ENCODE assay signal across 12 cellular contexts in the genomic region with DNA sequence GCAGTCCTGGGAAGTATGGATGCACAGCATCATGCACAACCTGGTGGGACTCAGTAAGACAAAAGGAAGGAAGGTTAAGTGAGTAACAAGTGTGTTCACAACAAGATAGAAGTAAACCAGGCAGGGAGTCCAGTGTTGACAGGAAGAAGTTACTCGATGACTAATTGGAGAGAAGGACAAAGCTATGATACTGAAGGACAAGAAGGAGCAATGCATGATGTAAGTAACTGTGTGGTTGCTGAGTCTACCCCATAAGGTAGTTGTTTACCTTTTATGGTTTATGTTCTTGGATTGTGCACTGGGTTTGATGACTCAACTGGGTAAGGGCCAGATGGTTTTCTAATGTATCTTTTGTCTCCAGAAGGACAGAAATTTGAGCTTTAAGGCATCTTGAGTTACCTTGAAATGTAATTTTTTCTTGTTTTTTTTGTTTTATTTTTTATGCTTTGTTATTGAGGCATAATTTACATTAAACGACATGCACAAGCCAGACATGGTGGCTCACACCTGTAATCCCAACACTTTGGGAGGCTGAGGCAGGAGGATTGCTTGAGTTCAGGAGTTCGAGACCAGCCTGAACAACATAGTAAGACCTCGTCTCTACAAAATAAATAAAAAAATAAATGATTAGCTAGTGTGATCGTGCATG.
DNase-seq lines count a peak whose midpoint lies in the region; ATAC-seq and TF ChIP-seq lines count a peak whose summit lies in the region.
"Had no signal": no experiment of that assay in that cellular context is flagged by ENCODE, and none has a peak within 500 bp of the region (broad histone marks: within the 10 kb centered on the region; RNA-seq: fewer than 3 reads in every experiment).

No MANE protein-coding gene starts in this region.

- H3K9me3 Mint-ChIP-seq in MCF 10A (ENCODE audit: unreplicated experiment) (no peaks in the 10 kb centered on the region), nephron progenitor cell (no peaks in the 10 kb centered on the region)

- no peaks in the 10 kb centered on the region for H3K4me1 ChIP-seq in breast epithelium
- peaks cover 0 to 5% of the 10 kb centered on the region in 2 experiments; a peak in 1 of 4 replicates for H3K4me1 ChIP-seq in SK-N-SH (ENCODE audit: control insufficient read depth in 1 of 2, insufficient read depth in 2 of 2, low read depth in 1 of 2, low read length in 1 of 2)
- H3K4me1 ChIP-seq: uterus had no signal

- H3K27ac ChIP-seq in breast epithelium (no peak overlapping the region), SK-N-SH (ENCODE audit: low read depth in 2 of 2, low read length in 1 of 2) (peak overlapping the region in 1 of 2 experiments; percentile 69; a peak in 2 of 4 replicates)
- H3K27ac ChIP-seq: C4-2B, pancreas, uterus had no signal

- H3K4me1 Mint-ChIP-seq in MCF 10A (ENCODE audit: insufficient read depth, unreplicated experiment) (peaks cover 25% of the 10 kb centered on the region), nephron progenitor cell (peaks cover 4% of the 10 kb centered on the region)

- H3K36me3 Mint-ChIP-seq in MCF 10A (ENCODE audit: insufficient read depth, unreplicated experiment) (no peaks in the 10 kb centered on the region), nephron progenitor cell (ENCODE audit: low read depth) (no peaks in the 10 kb centered on the region)

- no peak overlapping the region for H3K4me3 ChIP-seq in breast epithelium
- no peak overlapping the region for H3K4me3 ChIP-seq in SK-N-SH (ENCODE audit: low read depth in 2 of 2, low read length in 1 of 2)
- no peak overlapping the region for H3K4me3 ChIP-seq in fibroblast of mammary gland (ENCODE audit: control insufficient read depth, low read depth, low read length)
- H3K4me3 ChIP-seq: pancreas, uterus had no signal

- no peaks in the 10 kb centered on the region for H3K9me2 ChIP-seq in SK-N-SH

- H3K4me2 ChIP-seq in SK-N-SH, result peak overlapping the region; percentile 22; the same call in 1 of the 2 replicates

- H3K27me3 ChIP-seq in breast epithelium, result no peaks in the 10 kb centered on the region
- H3K27me3 ChIP-seq in SK-N-SH (ENCODE audit: insufficient read depth), result no peaks in the 10 kb centered on the region
- H3K27me3 ChIP-seq: pancreas, uterus had no signal

- no TSS peak for BruUV-seq in MCF 10A (replicated peaks; lab: Mats Ljungman, UMichigan)

- TF ChIP-seq EP300 in SK-N-SH (IDR thresholded peaks at IDR 0.05; ENCODE audit: borderline replicate concordance in 1 of 2, low read depth in 1 of 2, low read length in 1 of 2), result peak in 1 of 2 experiments; percentile 88; a peak in 2 of 4 replicates

- TF ChIP-seq RAD21 in SK-N-SH (IDR thresholded peaks at IDR 0.05; ENCODE audit: low read length), result no peak

- H3K36me3 ChIP-seq in breast epithelium (peaks cover 5% of the 10 kb centered on the region), SK-N-SH (replicated peaks in 1 of 2; ENCODE audit: control insufficient read depth in 1 of 2, insufficient read depth in 2 of 2, low read length in 1 of 2) (no peaks in the 10 kb centered on the region)
- H3K36me3 ChIP-seq: pancreas, uterus had no signal

- TF ChIP-seq CTCF in MCF 10A (IDR thresholded peaks at IDR 0.05; ENCODE audit: unreplicated experiment), result no peak
- TF ChIP-seq CTCF in breast epithelium (IDR thresholded peaks at IDR 0.05), result no peak
- TF ChIP-seq CTCF in SK-N-SH (IDR thresholded peaks at IDR 0.05), result no peak
- no peak for TF ChIP-seq CTCF in fibroblast of mammary gland (conservative IDR thresholded peaks at IDR 0.05; ENCODE audit: control insufficient read depth, insufficient read depth, low read depth, low read length)
- TF ChIP-seq CTCF in nephron progenitor cell (IDR thresholded peaks at IDR 0.05), result no peak

- H2AFZ ChIP-seq in SK-N-SH (ENCODE audit: low read depth), result no peak overlapping the region

- H3K9ac ChIP-seq in SK-N-SH, result peak overlapping the region; percentile 18; the same call in 1 of the 2 replicates

- H3K4me3 Mint-ChIP-seq in MCF 10A (ENCODE audit: unreplicated experiment), result no peak overlapping the region
- no peak overlapping the region for H3K4me3 Mint-ChIP-seq in nephron progenitor cell

- POLR2A ChIA-PET in MCF 10A (lab: Yijun Ruan, JAX) (interaction anchor here (0.6 to 1.6 kb wide), 17 partner anchors 9 to 806 kb away, joined by 3 to 9 read pairs (median 3); a partner anchor contains a TSS), SK-N-SH (lab: Yijun Ruan, JAX) (no interaction called here)

- CTCF ChIA-PET in MCF 10A (lab: Yijun Ruan, JAX), result interaction anchor here (0.8 to 1.8 kb wide), 3 partner anchors 28 to 236 kb away, joined by 3 to 8 read pairs (median 8); no protein-coding TSS in a partner anchor
- CTCF ChIA-PET in SK-N-SH (lab: Yijun Ruan, JAX), result interaction anchor here (1.0 kb wide), 2 partner anchors 14 to 29 kb away, joined by 3 to 4 read pairs; no protein-coding TSS in a partner anchor

- peaks cover 10% of the 10 kb centered on the region for H3F3A ChIP-seq in SK-N-SH (replicated peaks; ENCODE audit: insufficient read depth)

- H3K9me3 ChIP-seq in breast epithelium, result no peaks in the 10 kb centered on the region
- H3K9me3 ChIP-seq in SK-N-SH, result no peaks in the 10 kb centered on the region
- H3K9me3 ChIP-seq: pancreas, uterus had no signal

- H4K20me1 ChIP-seq in SK-N-SH (ENCODE audit: insufficient read depth), result no peaks in the 10 kb centered on the region

- intact Hi-C loops in MCF 10A (cut with micrococcal nuclease) (no loop called here), breast epithelium (cut with DNase I; ENCODE audit: low total_unique reads) (no loop called here)

- H3K27ac Mint-ChIP-seq in MCF 10A (ENCODE audit: low read depth, unreplicated experiment) (peak overlapping the region; percentile 66), nephron progenitor cell (no peak overlapping the region)

- no peak for TF ChIP-seq POLR2A in breast epithelium (IDR thresholded peaks at IDR 0.05)

- H3K27me3 Mint-ChIP-seq in MCF 10A (ENCODE audit: insufficient read depth, unreplicated experiment), result no peaks in the 10 kb centered on the region
- peaks cover 4% of the 10 kb centered on the region for H3K27me3 Mint-ChIP-seq in nephron progenitor cell (ENCODE audit: low read depth, poor library complexity)

- DNase-seq in MCF 10A (ENCODE audit: unreplicated experiment), result peak; percentile 96
- DNase-seq in breast epithelium (ENCODE audit: low spot score in 2 of 2), result no peak
- DNase-seq in SK-N-SH, result no peak
- DNase-seq in fibroblast of mammary gland (ENCODE audit: low read depth), result peak; percentile 99
- no peak for DNase-seq in activated gamma-delta T cell treated with Interleukin-2 at 50 U/mL for 16 hours
- no peak for DNase-seq in nephron progenitor cell
- DNase-seq in SK-N-DZ (ENCODE audit: low spot score), result no peak
- DNase-seq: activated effector memory CD4-positive, alpha-beta T cell treated with Interleukin-2 at 50 U/mL for 16 hours; pancreas; uterus had no signal

- no peak for ATAC-seq in GM19328 (IDR thresholded peaks at IDR 0.05; ENCODE audit: unreplicated experiment)
- ATAC-seq: pancreas had no signal

- 61% methylated on average over 5 of the region's 5 CpGs for WGBS in SK-N-SH (ENCODE audit: low lambda C conversion rate)

- H3K79me2 ChIP-seq in SK-N-SH (ENCODE audit: insufficient read depth), result no peaks in the 10 kb centered on the region

TF ChIP-seq in SK-N-SH, 30 proteins besides CTCF, POLR2A, EP300 and RAD21 (continues in another document):
- TF ChIP-seq, protein P1, sequence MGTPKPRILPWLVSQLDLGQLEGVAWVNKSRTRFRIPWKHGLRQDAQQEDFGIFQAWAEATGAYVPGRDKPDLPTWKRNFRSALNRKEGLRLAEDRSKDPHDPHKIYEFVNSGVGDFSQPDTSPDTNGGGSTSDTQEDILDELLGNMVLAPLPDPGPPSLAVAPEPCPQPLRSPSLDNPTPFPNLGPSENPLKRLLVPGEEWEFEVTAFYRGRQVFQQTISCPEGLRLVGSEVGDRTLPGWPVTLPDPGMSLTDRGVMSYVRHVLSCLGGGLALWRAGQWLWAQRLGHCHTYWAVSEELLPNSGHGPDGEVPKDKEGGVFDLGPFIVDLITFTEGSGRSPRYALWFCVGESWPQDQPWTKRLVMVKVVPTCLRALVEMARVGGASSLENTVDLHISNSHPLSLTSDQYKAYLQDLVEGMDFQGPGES (IDR thresholded peaks at IDR 0.05; ENCODE audit: low read depth, low read length), result no peak
- TF ChIP-seq, protein P2, sequence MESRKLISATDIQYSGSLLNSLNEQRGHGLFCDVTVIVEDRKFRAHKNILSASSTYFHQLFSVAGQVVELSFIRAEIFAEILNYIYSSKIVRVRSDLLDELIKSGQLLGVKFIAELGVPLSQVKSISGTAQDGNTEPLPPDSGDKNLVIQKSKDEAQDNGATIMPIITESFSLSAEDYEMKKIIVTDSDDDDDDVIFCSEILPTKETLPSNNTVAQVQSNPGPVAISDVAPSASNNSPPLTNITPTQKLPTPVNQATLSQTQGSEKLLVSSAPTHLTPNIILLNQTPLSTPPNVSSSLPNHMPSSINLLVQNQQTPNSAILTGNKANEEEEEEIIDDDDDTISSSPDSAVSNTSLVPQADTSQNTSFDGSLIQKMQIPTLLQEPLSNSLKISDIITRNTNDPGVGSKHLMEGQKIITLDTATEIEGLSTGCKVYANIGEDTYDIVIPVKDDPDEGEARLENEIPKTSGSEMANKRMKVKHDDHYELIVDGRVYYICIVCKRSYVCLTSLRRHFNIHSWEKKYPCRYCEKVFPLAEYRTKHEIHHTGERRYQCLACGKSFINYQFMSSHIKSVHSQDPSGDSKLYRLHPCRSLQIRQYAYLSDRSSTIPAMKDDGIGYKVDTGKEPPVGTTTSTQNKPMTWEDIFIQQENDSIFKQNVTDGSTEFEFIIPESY (IDR thresholded peaks at IDR 0.05; ENCODE audit: borderline replicate concordance, low read depth), result peak; percentile 58; the same call in 1 of the 2 replicates
- TF ChIP-seq FOXJ3 (CRISPR knock-in tag; IDR thresholded peaks at IDR 0.05), result no peak
- TF ChIP-seq RFX5 (IDR thresholded peaks at IDR 0.05; ENCODE audit: low read length), result no peak
- TF ChIP-seq SIN3A (IDR thresholded peaks at IDR 0.05; ENCODE audit: borderline replicate concordance, low read depth, low read length), result 0 out of 2 replicates have a peak, but pooled peaks have one; percentile 58
- peak; percentile 61; the same call in 1 of the 2 replicates for TF ChIP-seq TEAD4 (IDR thresholded peaks at IDR 0.05; ENCODE audit: borderline replicate concordance, insufficient read depth)
- TF ChIP-seq, protein P3, sequence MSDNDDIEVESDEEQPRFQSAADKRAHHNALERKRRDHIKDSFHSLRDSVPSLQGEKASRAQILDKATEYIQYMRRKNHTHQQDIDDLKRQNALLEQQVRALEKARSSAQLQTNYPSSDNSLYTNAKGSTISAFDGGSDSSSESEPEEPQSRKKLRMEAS (IDR thresholded peaks at IDR 0.05; ENCODE audit: low read depth), result peak; percentile 61
- peak; percentile 63; the same call in 1 of the 2 replicates for TF ChIP-seq POLR2AphosphoS5 (IDR thresholded peaks at IDR 0.05; ENCODE audit: low read depth, low read length)
- TF ChIP-seq FOSL2 (IDR thresholded peaks at IDR 0.05; ENCODE audit: borderline replicate concordance, low read depth), result peak; percentile 86

Comparison
In these comparisons a context has a peak if more than half of its experiments do, and no peak if none do; other contexts are left out.
1. DNase-seq: peak in MCF 10A (single experiment) and fibroblast of mammary gland (single experiment); none in breast epithelium (0 of 2), SK-N-SH (single experiment), activated gamma-delta T cell treated with Interleukin-2 at 50 U/mL for 16 hours (single experiment), nephron progenitor cell (single experiment) and SK-N-DZ (single experiment).